ENCODE assay signal across 9 cellular contexts in genomic region chr9:135993409-135993742, GRCh38. TPM values are rescaled to one million over a fixed set of nuclear protein-coding genes. Genes with fewer than 3 reads are reported as not detected.
DNase-seq lines count a peak whose midpoint lies in the region; ATAC-seq and TF ChIP-seq lines count a peak whose summit lies in the region.
"Had no signal": no experiment of that assay in that cellular context is flagged by ENCODE, and none has a peak within 500 bp of the region (broad histone marks: within the 10 kb centered on the region; RNA-seq: fewer than 3 reads in every experiment).

No MANE protein-coding gene starts in this region.

- no peak overlapping the region for H4K8ac ChIP-seq in mesendoderm (ENCODE audit: low read depth, low read length)

- peak overlapping the region; percentile 77 for H3K27ac ChIP-seq in HUES6 (ENCODE audit: low read depth, low read length)
- peak overlapping the region; percentile 65 for H3K27ac ChIP-seq in cingulate gyrus (ENCODE audit: low read depth, low read length)
- peak overlapping the region; percentile 77 for H3K27ac ChIP-seq in mesendoderm (ENCODE audit: low read depth, low read length)
- peak overlapping the region; percentile 69 to 90 (median 86) for H3K27ac ChIP-seq in stomach

- H2AK5ac ChIP-seq in mesendoderm (ENCODE audit: low read length), result peak overlapping the region; percentile 93

- WGBS in mesendoderm (ENCODE audit: extremely low coverage, insufficient coverage, low lambda C conversion rate), result no CpG with 5 or more reads among the region's 13 CpGs
- 66 to 81% (median 69%) methylated on average over 9 to 13 of the region's 13 CpGs for WGBS in stomach, 5 donors

- CTCF ChIA-PET in activated naive CD4-positive, alpha-beta T cell treated with anti-CD3 and anti-CD28 coated beads, Interleukin-2, amount 10 ng/mL, durations not matched to agents 7 days and 5 days (lab: Charles Lee), result no interaction called here

- H3K36me3 Mint-ChIP-seq in activated naive CD4-positive, alpha-beta T cell treated with anti-CD3 and anti-CD28 coated beads, Interleukin-2, amount 10 ng/mL, durations not matched to agents 7 days and 5 days, result no peaks in the 10 kb centered on the region
- H3K36me3 Mint-ChIP-seq: stimulated activated memory B cell treated with anti-CD40 and anti-IgM and Interleukin-4, amounts not matched to agents 10 μg/mL and 1 μg/mL and 100 μg/mL, for 72 hours had no signal

- no peak for TF ChIP-seq EP300 in stomach (IDR thresholded peaks at IDR 0.05)

- peak overlapping the region; percentile 18 for H3K4ac ChIP-seq in mesendoderm (ENCODE audit: low read depth, low read length)

- no peak for ATAC-seq in HG02763 (IDR thresholded peaks at IDR 0.05; ENCODE audit: unreplicated experiment)
- ATAC-seq: stimulated activated memory B cell treated with anti-CD40 and anti-IgM and Interleukin-4, amounts not matched to agents 10 μg/mL and 1 μg/mL and 100 μg/mL, for 72 hours had no signal

- no peaks in the 10 kb centered on the region for H3K27me3 ChIP-seq in HUES6 (ENCODE audit: control insufficient read depth, insufficient read depth, low read length)
- H3K27me3 ChIP-seq in mesendoderm (ENCODE audit: insufficient read depth, low read length, poor library complexity), result no peaks in the 10 kb centered on the region
- H3K27me3 ChIP-seq in stomach, result peaks cover 0 to 21% (median 5%) of the 10 kb centered on the region in 3 donors

- no peak overlapping the region for H3K4me2 ChIP-seq in mesendoderm (ENCODE audit: low read length)

- peaks cover 41% of the 10 kb centered on the region for H3K4me1 ChIP-seq in HUES6 (ENCODE audit: control insufficient read depth, insufficient read depth, low read length)
- peaks cover 6% of the 10 kb centered on the region for H3K4me1 ChIP-seq in mesendoderm (ENCODE audit: control insufficient read depth, low read depth, low read length)
- peaks cover 39 to 61% (median 47%) of the 10 kb centered on the region in 4 donors for H3K4me1 ChIP-seq in stomach

- H3K23ac ChIP-seq in mesendoderm (ENCODE audit: low read length), result peak overlapping the region; percentile 66

- H3K4me3 ChIP-seq in HUES6 (ENCODE audit: low read depth, low read length) (peak overlapping the region; percentile 43; the same call in 1 of the 2 replicates), mesendoderm (ENCODE audit: low read length) (no peak overlapping the region), stomach (peak overlapping the region in 3 of 4 donors; percentile 19 to 28 (median 25))

- peak overlapping the region; percentile 16 for H3K18ac ChIP-seq in mesendoderm (ENCODE audit: low read length)

- H2BK15ac ChIP-seq in mesendoderm (replicated peaks; ENCODE audit: low read depth), result no peak overlapping the region

- TF ChIP-seq CTCF in stomach (IDR thresholded peaks at IDR 0.05), result no peak

- H3K36me3 ChIP-seq in HUES6 (ENCODE audit: control insufficient read depth, insufficient read depth, low read length), result no peaks in the 10 kb centered on the region
- no peaks in the 10 kb centered on the region for H3K36me3 ChIP-seq in mesendoderm (ENCODE audit: control insufficient read depth, insufficient read depth, low read length)
- H3K36me3 ChIP-seq in stomach, result no peaks in the 10 kb centered on the region

- intact Hi-C loops in stomach (cut with DNase I; ENCODE audit: low total_unique reads), result no loop called here

- H2BK5ac ChIP-seq in mesendoderm (ENCODE audit: low read length), result no peak overlapping the region

- H3K4me1 Mint-ChIP-seq in activated naive CD4-positive, alpha-beta T cell treated with anti-CD3 and anti-CD28 coated beads, Interleukin-2, amount 10 ng/mL, durations not matched to agents 7 days and 5 days, result peaks cover 28% of the 10 kb centered on the region

- no peaks in the 10 kb centered on the region for H3K79me2 ChIP-seq in mesendoderm (ENCODE audit: control insufficient read depth, insufficient read depth, low read length)

- DNase-seq in mesendoderm, result no peak
- no peak for DNase-seq in stomach
- no peak for DNase-seq in UCSD-AML1 (lab: John Stamatoyannopoulos, UW; ENCODE audit: unreplicated experiment)
- no peak for DNase-seq in activated naive CD4-positive, alpha-beta T cell treated with anti-CD3 and anti-CD28 coated beads, Interleukin-2, amount 10 ng/mL, durations not matched to agents 7 days and 5 days
- DNase-seq in NCI-H526 (lab: John Stamatoyannopoulos, UW), result no peak

- H3K9me3 ChIP-seq in HUES6 (ENCODE audit: control insufficient read depth, insufficient read depth, low read depth, low read length) (no peaks in the 10 kb centered on the region), stomach (no peaks in the 10 kb centered on the region)

- H4K5ac ChIP-seq in mesendoderm (ENCODE audit: low read length), result no peak overlapping the region

- TF ChIP-seq POLR2A in stomach (IDR thresholded peaks at IDR 0.05), result no peak

- H3K9ac ChIP-seq in HUES6 (ENCODE audit: low read length) (peak overlapping the region; percentile 14), mesendoderm (ENCODE audit: low read length) (peak overlapping the region; percentile 72)

- H2BK120ac ChIP-seq in mesendoderm (ENCODE audit: low read depth, low read length), result peak overlapping the region; percentile 65

- H3K79me1 ChIP-seq in mesendoderm (ENCODE audit: low read length), result no peaks in the 10 kb centered on the region

- no peak overlapping the region for H3K4me3 Mint-ChIP-seq in activated naive CD4-positive, alpha-beta T cell treated with anti-CD3 and anti-CD28 coated beads, Interleukin-2, amount 10 ng/mL, durations not matched to agents 7 days and 5 days

- H3K27ac Mint-ChIP-seq in activated naive CD4-positive, alpha-beta T cell treated with anti-CD3 and anti-CD28 coated beads, Interleukin-2, amount 10 ng/mL, durations not matched to agents 7 days and 5 days, result no peak overlapping the region

- H3K56ac ChIP-seq in mesendoderm (ENCODE audit: low read length), result peak overlapping the region; percentile 92

- H3K9me3 Mint-ChIP-seq in activated naive CD4-positive, alpha-beta T cell treated with anti-CD3 and anti-CD28 coated beads, Interleukin-2, amount 10 ng/mL, durations not matched to agents 7 days and 5 days, result no peaks in the 10 kb centered on the region

- peaks cover 35% of the 10 kb centered on the region for H3K27me3 Mint-ChIP-seq in activated naive CD4-positive, alpha-beta T cell treated with anti-CD3 and anti-CD28 coated beads, Interleukin-2, amount 10 ng/mL, durations not matched to agents 7 days and 5 days

RNA-seq across cellular contexts. Expression of gene UBAC1, which starts 32.2 kb away (rescaled TPM):
- 43.4 TPM for polyA plus RNA-seq in mesendoderm (2013, experiment 1 of 2)
- 42.5 TPM for polyA plus RNA-seq in mesendoderm (2013, experiment 2 of 2)
- 10 to 100 TPM; 22.6 to 70.1 (median 50.4) TPM for total RNA-seq in stomach
- 10 to 100 TPM; 34.7 to 55.4 (median 34.8) TPM for polyA plus RNA-seq in stomach
